In the genomic region with DNA sequence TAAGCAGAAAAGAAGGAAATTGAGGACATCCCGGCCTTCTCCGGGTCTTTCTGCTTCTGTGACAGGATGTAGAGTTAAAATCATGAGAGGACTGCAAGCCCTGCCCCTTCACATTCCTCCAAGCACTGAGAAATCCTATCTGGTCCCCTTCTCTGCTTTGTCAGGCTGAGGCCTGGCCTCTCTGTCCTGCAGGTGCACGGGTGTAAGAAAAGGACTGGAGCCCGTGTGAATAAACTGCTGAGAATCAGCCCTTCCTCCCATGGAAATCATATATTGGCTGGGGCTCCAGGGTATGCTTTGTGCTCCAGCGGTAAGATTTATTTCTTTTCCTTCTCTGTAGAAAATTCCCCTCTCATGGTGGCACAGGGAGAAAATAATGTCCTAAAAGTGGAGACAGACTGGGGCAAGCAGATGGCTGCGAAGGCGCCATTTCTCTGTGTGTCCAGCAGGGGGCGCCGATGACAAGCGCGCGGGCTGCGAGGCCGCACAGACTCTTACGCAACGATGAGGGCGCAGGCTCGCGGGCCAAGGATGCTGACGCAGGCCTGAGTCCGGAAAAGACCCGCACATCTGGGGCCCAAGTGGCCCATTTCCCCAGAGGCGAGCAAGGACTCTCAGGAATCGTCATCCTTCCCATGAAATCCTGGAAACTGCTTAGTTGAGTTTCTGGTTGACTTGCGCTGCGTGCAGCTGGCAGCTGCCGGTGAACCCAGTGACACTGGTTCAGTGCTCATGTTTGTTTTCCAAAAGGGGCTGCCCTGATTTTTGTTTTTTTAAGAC, we compare ENCODE assay signal across 8 cellular contexts.
DNase-seq lines count a peak whose midpoint lies in the region; ATAC-seq lines count a peak whose summit lies in the region.

No MANE protein-coding gene starts in this region.

- H3K27me3 ChIP-seq in CD8-positive, alpha-beta memory T cell (ENCODE audit: insufficient read depth, low read length, poor library complexity, severe bottlenecking): no peaks in the 10 kb centered on the region
- no peaks in the 10 kb centered on the region for H3K27me3 ChIP-seq in effector memory CD4-positive, alpha-beta T cell (replicated peaks; ENCODE audit: control insufficient read depth, insufficient read depth, low read length, poor library complexity, severe bottlenecking)

- POLR2A ChIA-PET in CD8-positive, alpha-beta memory T cell (lab: Charles Lee): no interaction called here
- POLR2A ChIA-PET in activated CD8-positive, alpha-beta T cell treated with anti-CD3 and anti-CD28 coated beads, Interleukin-2, amount 10 ng/mL, durations not matched to agents 7 days and 5 days (lab: Charles Lee): no interaction called here

- H3K36me3 ChIP-seq in CD8-positive, alpha-beta memory T cell (ENCODE audit: insufficient read depth, low read length): no peaks in the 10 kb centered on the region
- no peaks in the 10 kb centered on the region for H3K36me3 ChIP-seq in effector memory CD4-positive, alpha-beta T cell (ENCODE audit: control insufficient read depth, insufficient read depth, low read length)

- peak overlapping the region; percentile 41 for H3K4me3 ChIP-seq in CD8-positive, alpha-beta memory T cell (ENCODE audit: low read length)
- H3K4me3 ChIP-seq in effector memory CD4-positive, alpha-beta T cell (ENCODE audit: insufficient read depth, low read depth, low read length, poor library complexity, severe bottlenecking): peak overlapping the region; percentile 22

- CTCF ChIA-PET in CD8-positive, alpha-beta memory T cell (lab: Charles Lee): interaction anchor here (1.1 to 1.5 kb wide), 2 partner anchors 8 to 9 kb away, joined by 4 read pairs; no protein-coding TSS in a partner anchor
- CTCF ChIA-PET in activated CD8-positive, alpha-beta T cell treated with anti-CD3 and anti-CD28 coated beads, Interleukin-2, amount 10 ng/mL, durations not matched to agents 7 days and 5 days (lab: Charles Lee): interaction anchor here (0.7 to 1.7 kb wide), 6 partner anchors 12 to 525 kb away, joined by 3 to 5 read pairs (median 4); no protein-coding TSS in a partner anchor

- no peaks in the 10 kb centered on the region for H3K9me3 ChIP-seq in CD8-positive, alpha-beta memory T cell (ENCODE audit: low read length)
- no peaks in the 10 kb centered on the region for H3K9me3 ChIP-seq in effector memory CD4-positive, alpha-beta T cell (ENCODE audit: control insufficient read depth, low read length)

- no peaks in the 10 kb centered on the region for H3K36me3 Mint-ChIP-seq in CD8-positive, alpha-beta memory T cell
- peaks cover under 1% of the 10 kb centered on the region for H3K36me3 Mint-ChIP-seq in activated CD8-positive, alpha-beta T cell treated with anti-CD3 and anti-CD28 coated beads, Interleukin-2, amount 10 ng/mL, durations not matched to agents 7 days and 5 days (ENCODE audit: low read depth)
- H3K36me3 Mint-ChIP-seq in memory B cell: no peaks in the 10 kb centered on the region

- peak; percentile 97 for ATAC-seq in GM19467 (IDR thresholded peaks at IDR 0.05; ENCODE audit: unreplicated experiment)
- ATAC-seq in HG03575 (IDR thresholded peaks at IDR 0.05; ENCODE audit: extremely low read depth, insufficient number of reproducible peaks, low FRiP score, unreplicated experiment): peak; percentile 86
- peak; percentile 94 for ATAC-seq in activated CD8-positive, alpha-beta T cell treated with anti-CD3 and anti-CD28 coated beads, Interleukin-2, amount 10 ng/mL, durations not matched to agents 7 days and 5 days
- ATAC-seq in memory B cell (ENCODE audit: low read depth): peak; percentile 96

- peak overlapping the region; percentile 64 for H3K27ac ChIP-seq in CD8-positive, alpha-beta memory T cell (ENCODE audit: low read depth, low read length)
- no peak overlapping the region for H3K27ac ChIP-seq in effector memory CD4-positive, alpha-beta T cell (ENCODE audit: insufficient read depth, low read length, poor library complexity, severe bottlenecking)

- DNase-seq in CD8-positive, alpha-beta memory T cell: peak; percentile 54 to 71 (median 59)
- DNase-seq in NCI-H748 treated with DMSO at 0.1 percent for 48 hours (lab: John Stamatoyannopoulos, UW) (peak; percentile 73), memory B cell (ENCODE audit: low spot score in 2 of 2) (peak; percentile 65 to 76)
- peak; percentile 80 for DNase-seq in activated CD8-positive, alpha-beta T cell treated with anti-CD3 and anti-CD28 coated beads, Interleukin-2, amount 10 ng/mL, durations not matched to agents 7 days and 5 days
- DNase-seq in effector memory CD4-positive, alpha-beta T cell: peak; percentile 26 to 55 (median 40)
- DNase-seq in stimulated activated CD8-positive, alpha-beta memory T cell treated with anti-CD3 and anti-CD28 coated beads, Interleukin-12 subunit alpha, Interleukin-12 subunit beta, amount 100 ng/mL, for 1 hour (ENCODE audit: low read depth): peak; percentile 56

- H3K27ac Mint-ChIP-seq in CD8-positive, alpha-beta memory T cell: peak overlapping the region in 1 of 8 donors; percentile 22
- H3K27ac Mint-ChIP-seq in activated CD8-positive, alpha-beta T cell treated with anti-CD3 and anti-CD28 coated beads, Interleukin-2, amount 10 ng/mL, durations not matched to agents 7 days and 5 days: no peak overlapping the region
- H3K27ac Mint-ChIP-seq in memory B cell: no peak overlapping the region

- H3K27me3 Mint-ChIP-seq in CD8-positive, alpha-beta memory T cell: peaks cover 2 to 3% of the 10 kb centered on the region in 2 donors
- no peaks in the 10 kb centered on the region for H3K27me3 Mint-ChIP-seq in activated CD8-positive, alpha-beta T cell treated with anti-CD3 and anti-CD28 coated beads, Interleukin-2, amount 10 ng/mL, durations not matched to agents 7 days and 5 days (ENCODE audit: low read depth)
- H3K27me3 Mint-ChIP-seq in memory B cell: peaks cover under 1% of the 10 kb centered on the region

- no peaks in the 10 kb centered on the region for H3K9me3 Mint-ChIP-seq in CD8-positive, alpha-beta memory T cell
- H3K9me3 Mint-ChIP-seq in activated CD8-positive, alpha-beta T cell treated with anti-CD3 and anti-CD28 coated beads, Interleukin-2, amount 10 ng/mL, durations not matched to agents 7 days and 5 days (ENCODE audit: insufficient read depth): no peaks in the 10 kb centered on the region
- H3K9me3 Mint-ChIP-seq in memory B cell: peaks cover 1% of the 10 kb centered on the region

- H3K4me1 ChIP-seq in CD8-positive, alpha-beta memory T cell (ENCODE audit: insufficient read depth, low read length): no peaks in the 10 kb centered on the region
- no peaks in the 10 kb centered on the region for H3K4me1 ChIP-seq in effector memory CD4-positive, alpha-beta T cell (ENCODE audit: control insufficient read depth, insufficient read depth, low read length, poor library complexity, severe bottlenecking)

- peaks cover 3 to 6% (median 4%) of the 10 kb centered on the region in 3 donors for H3K4me1 Mint-ChIP-seq in CD8-positive, alpha-beta memory T cell
- peaks cover 28% of the 10 kb centered on the region for H3K4me1 Mint-ChIP-seq in activated CD8-positive, alpha-beta T cell treated with anti-CD3 and anti-CD28 coated beads, Interleukin-2, amount 10 ng/mL, durations not matched to agents 7 days and 5 days (ENCODE audit: low read depth)
- H3K4me1 Mint-ChIP-seq in memory B cell: peaks cover 3% of the 10 kb centered on the region

- peak overlapping the region in 6 of 7 donors; percentile 23 to 58 (median 32) for H3K4me3 Mint-ChIP-seq in CD8-positive, alpha-beta memory T cell
- H3K4me3 Mint-ChIP-seq in activated CD8-positive, alpha-beta T cell treated with anti-CD3 and anti-CD28 coated beads, Interleukin-2, amount 10 ng/mL, durations not matched to agents 7 days and 5 days: no peak overlapping the region
- H3K4me3 Mint-ChIP-seq in memory B cell: peak overlapping the region; percentile 69
